Comparison of ENCODE assay signal across 3 cellular contexts in the genomic region with DNA sequence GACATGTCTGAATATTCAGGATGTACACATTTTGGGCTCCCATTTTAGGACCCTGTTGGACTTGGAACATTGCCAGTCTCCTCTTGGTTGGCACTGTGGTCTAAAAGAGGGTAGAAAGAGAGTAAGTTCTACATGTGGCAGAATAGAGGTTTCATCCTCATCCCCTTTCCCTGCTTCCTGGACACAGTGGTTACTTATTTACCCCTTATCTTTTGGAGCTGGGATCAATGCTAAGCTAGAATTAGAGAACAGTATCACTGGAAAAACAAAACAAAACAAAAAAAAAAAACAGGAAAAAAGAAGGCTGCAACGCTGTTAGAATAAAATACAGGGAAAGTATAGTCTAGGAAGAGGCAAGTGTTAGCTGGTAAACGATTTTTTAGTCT.
TF ChIP-seq lines count a peak whose summit lies in the region.

No MANE protein-coding gene starts in this region.

TF ChIP-seq in liver, 16 proteins besides CTCF, POLR2A, EP300 and RAD21:
- TF ChIP-seq YY1 (IDR thresholded peaks at IDR 0.05): no peak
- no peak for TF ChIP-seq NR2F2 (IDR thresholded peaks at IDR 0.05)
- TF ChIP-seq RXRA (IDR thresholded peaks at IDR 0.05): no peak
- no peak for TF ChIP-seq ZBTB33 (IDR thresholded peaks at IDR 0.05)
- TF ChIP-seq REST (IDR thresholded peaks at IDR 0.05): no peak
- peak in 1 of 2 donors; percentile 37 for TF ChIP-seq HNF4A (conservative IDR thresholded peaks at IDR 0.05)
- TF ChIP-seq TAF1 (conservative IDR thresholded peaks at IDR 0.05): no peak
- TF ChIP-seq FOXA2 (IDR thresholded peaks at IDR 0.05): no peak
- no peak for TF ChIP-seq FOXA1 (IDR thresholded peaks at IDR 0.05)
- no peak for TF ChIP-seq EGR1 (IDR thresholded peaks at IDR 0.05; ENCODE audit: low read depth in 2 of 2)
- TF ChIP-seq MAX (IDR thresholded peaks at IDR 0.05): no peak
- no peak for TF ChIP-seq HNF4G (IDR thresholded peaks at IDR 0.05)
- no peak for TF ChIP-seq ATF3 (IDR thresholded peaks at IDR 0.05)
- TF ChIP-seq SP1 (IDR thresholded peaks at IDR 0.05): peak; percentile 19
TF ChIP-seq in liver: peak in this region for 2.

TF ChIP-seq in HepG2, 621 proteins besides CTCF, POLR2A, EP300 and RAD21:
- TF ChIP-seq ZZZ3 (CRISPR knock-in tag; IDR thresholded peaks at IDR 0.05; ENCODE audit: borderline replicate concordance) (no peak), ZHX1 (CRISPR knock-in tag; IDR thresholded peaks at IDR 0.05; ENCODE audit: low read depth) (no peak), ZSCAN31 (CRISPR knock-in tag; IDR thresholded peaks at IDR 0.05; ENCODE audit: low read depth) (no peak), ZNF350 (CRISPR knock-in tag; IDR thresholded peaks at IDR 0.05; ENCODE audit: borderline replicate concordance, low read depth) (no peak), ZSCAN9 (CRISPR knock-in tag; IDR thresholded peaks at IDR 0.05; ENCODE audit: borderline replicate concordance) (no peak), GRHL1 (CRISPR knock-in tag; conservative IDR thresholded peaks at IDR 0.05) (no peak), SRSF4 (IDR thresholded peaks at IDR 0.05; ENCODE audit: low read depth, low read length, poor library complexity, severe bottlenecking) (no peak), NFIB (CRISPR knock-in tag; IDR thresholded peaks at IDR 0.05; ENCODE audit: borderline replicate concordance) (no peak), ZNF709 (CRISPR knock-in tag; IDR thresholded peaks at IDR 0.05) (no peak)

TF ChIP-seq in H1, 55 proteins besides CTCF, POLR2A, EP300 and RAD21:
- TF ChIP-seq PHF8 (conservative IDR thresholded peaks at IDR 0.05; ENCODE audit: low read depth, low read length) (no peak), CBX5 (IDR thresholded peaks at IDR 0.05; ENCODE audit: low read depth, low read length) (no peak), SIN3A (conservative IDR thresholded peaks at IDR 0.05 in 1 of 2, IDR thresholded peaks at IDR 0.05 in 1 of 2; ENCODE audit: low read depth in 1 of 2, low read length in 2 of 2) (no peak), BACH1 (IDR thresholded peaks at IDR 0.05; ENCODE audit: low read length) (no peak), GTF2F1 (IDR thresholded peaks at IDR 0.05; ENCODE audit: borderline replicate concordance, low read depth, low read length) (no peak), BRCA1 (IDR thresholded peaks at IDR 0.05; ENCODE audit: low read depth, low read length) (no peak), TEAD4 (IDR thresholded peaks at IDR 0.05; ENCODE audit: low read depth, low read length) (no peak), MAFK (IDR thresholded peaks at IDR 0.05; ENCODE audit: low read depth, low read length) (no peak), SUZ12 (IDR thresholded peaks at IDR 0.05; ENCODE audit: low read length) (no peak)
